8 cellular contexts compared by ENCODE assay signal in genomic region chr17:80545499-80545826, GRCh38. TPM values are rescaled to one million over a fixed set of nuclear protein-coding genes. Genes with fewer than 3 reads are reported as not detected.
DNase-seq lines count a peak whose midpoint lies in the region; ATAC-seq and TF ChIP-seq lines count a peak whose summit lies in the region.

No MANE protein-coding gene starts in this region.

- intact Hi-C loops in Caco-2 (cut with micrococcal nuclease; ENCODE audit: unreplicated experiment): no loop called here

- DNase-seq in Caco-2 (peak in 1 of 2 experiments; percentile 13), NAMALWA (ENCODE audit: low spot score) (peak; percentile 28), neural progenitor cell (ENCODE audit: low spot score) (no peak), GOT3 (lab: John Stamatoyannopoulos, UW) (no peak)
- DNase-seq in effector memory CD4-positive, alpha-beta T cell: no peak
- no peak for DNase-seq in NK-92 treated with Interleukin-12 subunit alpha and Interleukin-12 subunit beta, amount 100 ng/mL, for 24 hours (lab: John Stamatoyannopoulos, UW)

- H3K4me1 Mint-ChIP-seq in Caco-2 (ENCODE audit: low read depth, unreplicated experiment): peaks cover 13% of the 10 kb centered on the region
- H3K4me1 Mint-ChIP-seq in neural progenitor cell: peaks cover 27% of the 10 kb centered on the region

- TF ChIP-seq CTCF in Caco-2 (IDR thresholded peaks at IDR 0.05; ENCODE audit: insufficient read depth in 1 of 2, low read depth in 1 of 2, low read length in 1 of 2, severe bottlenecking in 1 of 2, unreplicated experiment in 1 of 2): no peak
- TF ChIP-seq CTCF in neural progenitor cell (IDR thresholded peaks at IDR 0.05): no peak

- BruUV-seq in Caco-2 (replicated peaks; lab: Mats Ljungman, UMichigan): no TSS peak

- peaks cover 16% of the 10 kb centered on the region for H4K20me1 ChIP-seq in neural progenitor cell (ENCODE audit: low read depth)

- POLR2A ChIA-PET in Caco-2 (lab: Charles Lee): interaction anchor here (1.6 kb wide), 1 partner anchor 91 kb away, joined by 5 read pairs; no protein-coding TSS in a partner anchor

- no peaks in the 10 kb centered on the region for H3K27me3 Mint-ChIP-seq in Caco-2 (ENCODE audit: insufficient read depth, unreplicated experiment)
- no peaks in the 10 kb centered on the region for H3K27me3 Mint-ChIP-seq in neural progenitor cell (ENCODE audit: insufficient read depth, low read depth)

- peaks cover 57% of the 10 kb centered on the region for H3K79me2 ChIP-seq in neural progenitor cell (ENCODE audit: low read depth)

- peak overlapping the region; percentile 96 for H3K9ac ChIP-seq in neural progenitor cell

- peak overlapping the region; percentile 70 for H3K27ac ChIP-seq in effector memory CD4-positive, alpha-beta T cell (ENCODE audit: insufficient read depth, low read length, poor library complexity, severe bottlenecking)
- no peak overlapping the region for H3K27ac ChIP-seq in neural progenitor cell

- no peaks in the 10 kb centered on the region for H3K36me3 ChIP-seq in Caco-2 (ENCODE audit: control insufficient read depth, insufficient read depth, low read length)
- no peaks in the 10 kb centered on the region for H3K36me3 ChIP-seq in effector memory CD4-positive, alpha-beta T cell (ENCODE audit: control insufficient read depth, insufficient read depth, low read length)
- no peaks in the 10 kb centered on the region for H3K36me3 ChIP-seq in neural progenitor cell

- H2AFZ ChIP-seq in neural progenitor cell (replicated peaks): no peak overlapping the region

- CTCF ChIA-PET in Caco-2 (lab: Charles Lee): no interaction called here

- H3K4me2 ChIP-seq in neural progenitor cell: peak overlapping the region; percentile 79

- H3F3A ChIP-seq in neural progenitor cell (ENCODE audit: low read depth): no peaks in the 10 kb centered on the region

- H3K27ac Mint-ChIP-seq in Caco-2 (ENCODE audit: unreplicated experiment): peak overlapping the region; percentile 90
- H3K27ac Mint-ChIP-seq in neural progenitor cell: peak overlapping the region; percentile 69

- peak overlapping the region; percentile 93 for H3K4me3 Mint-ChIP-seq in Caco-2 (ENCODE audit: unreplicated experiment)
- peak overlapping the region; percentile 97 for H3K4me3 Mint-ChIP-seq in neural progenitor cell

- no peaks in the 10 kb centered on the region for H3K9me3 Mint-ChIP-seq in Caco-2 (ENCODE audit: unreplicated experiment)
- H3K9me3 Mint-ChIP-seq in neural progenitor cell: no peaks in the 10 kb centered on the region

- ATAC-seq in GM19467 (IDR thresholded peaks at IDR 0.05; ENCODE audit: unreplicated experiment): no peak
- ATAC-seq in GM18498 (IDR thresholded peaks at IDR 0.05; ENCODE audit: unreplicated experiment): no peak

- H3K9me3 ChIP-seq in Caco-2 (no peaks in the 10 kb centered on the region), neural progenitor cell (ENCODE audit: low read depth) (no peaks in the 10 kb centered on the region)
- H3K9me3 ChIP-seq in effector memory CD4-positive, alpha-beta T cell (ENCODE audit: control insufficient read depth, low read length): no peaks in the 10 kb centered on the region

- H3K36me3 Mint-ChIP-seq in Caco-2 (ENCODE audit: insufficient read depth, unreplicated experiment) (peaks cover 6% of the 10 kb centered on the region), neural progenitor cell (no peaks in the 10 kb centered on the region)

- H3K4me3 ChIP-seq in Caco-2 (ENCODE audit: low read depth, low read length) (peak overlapping the region; percentile 74), neural progenitor cell (peak overlapping the region; percentile 80)
- peak overlapping the region; percentile 97 for H3K4me3 ChIP-seq in effector memory CD4-positive, alpha-beta T cell (ENCODE audit: insufficient read depth, low read depth, low read length, poor library complexity, severe bottlenecking)

- peaks cover 17% of the 10 kb centered on the region; the same call in 1 of the 2 replicates for H3K4me1 ChIP-seq in Caco-2
- peaks cover 9% of the 10 kb centered on the region for H3K4me1 ChIP-seq in effector memory CD4-positive, alpha-beta T cell (ENCODE audit: control insufficient read depth, insufficient read depth, low read length, poor library complexity, severe bottlenecking)
- peaks cover 6% of the 10 kb centered on the region for H3K4me1 ChIP-seq in neural progenitor cell

- no peaks in the 10 kb centered on the region for H3K27me3 ChIP-seq in Caco-2 (replicated peaks; ENCODE audit: control insufficient read depth, insufficient read depth, low read length)
- H3K27me3 ChIP-seq in effector memory CD4-positive, alpha-beta T cell (replicated peaks; ENCODE audit: control insufficient read depth, insufficient read depth, low read length, poor library complexity, severe bottlenecking): no peaks in the 10 kb centered on the region
- H3K27me3 ChIP-seq in neural progenitor cell: peaks cover 19% of the 10 kb centered on the region

RNA-seq across cellular contexts. Expression of gene RPTOR, which starts 0.8 kb away (rescaled TPM):
- total RNA-seq in Caco-2 (2022): 60.0 and 66.7 TPM in 2 replicates
- total RNA-seq in neural progenitor cell (ENCODE audit: low replicate concordance): 7.4 and 19.9 TPM in 2 replicates
